ENCODE assay signal across 13 cellular contexts in genomic region chr2:200765995-200766660, GRCh38. TPM values are rescaled to one million over a fixed set of nuclear protein-coding genes. Genes with fewer than 3 reads are reported as not detected.
DNase-seq lines count a peak whose midpoint lies in the region; ATAC-seq and TF ChIP-seq lines count a peak whose summit lies in the region.
"Had no signal": no experiment of that assay in that cellular context is flagged by ENCODE, and none has a peak within 500 bp of the region (broad histone marks: within the 10 kb centered on the region; RNA-seq: fewer than 3 reads in every experiment).

No MANE protein-coding gene starts in this region.

- no peak overlapping the region for H3K4me3 ChIP-seq in skeletal muscle tissue (ENCODE audit: low read length in 3 of 3)

- no peak for ATAC-seq in activated CD8-positive, alpha-beta T cell treated with anti-CD3 and anti-CD28 coated beads for 36 hours
- ATAC-seq in foreskin keratinocyte: peak; percentile 65

- H3K9ac ChIP-seq in skeletal muscle tissue (ENCODE audit: low read depth in 1 of 3, low read length in 3 of 3): peak overlapping the region in 2 of 3 donors; percentile 20 to 60

- H3K9me3 ChIP-seq in skeletal muscle tissue (ENCODE audit: control insufficient read depth in 3 of 3, low read length in 3 of 3): no peaks in the 10 kb centered on the region

- H3K4me1 ChIP-seq in foreskin keratinocyte (peaks cover 38% of the 10 kb centered on the region), skeletal muscle tissue (ENCODE audit: control insufficient read depth in 3 of 3, insufficient read depth in 3 of 3, low read length in 3 of 3) (peaks cover 13 to 24% (median 19%) of the 10 kb centered on the region in 3 donors)

- H3K27me3 ChIP-seq in foreskin keratinocyte (no peaks in the 10 kb centered on the region), skeletal muscle tissue (ENCODE audit: control insufficient read depth in 3 of 3, insufficient read depth in 3 of 3, low read length in 3 of 3) (no peaks in the 10 kb centered on the region)

- DNase-seq in activated CD4-positive, alpha-beta T cell treated with anti-CD3 and anti-CD28 coated beads, Interleukin-2, amount 10 ng/mL, durations not matched to agents 24 days and 14 days: no peak
- no peak for DNase-seq in activated CD4-positive, alpha-beta T cell treated with anti-CD3 and anti-CD28 coated beads for 4 hours
- no peak for DNase-seq in activated CD8-positive, alpha-beta T cell treated with anti-CD3 and anti-CD28 coated beads for 36 hours
- peak; percentile 55 to 77 for DNase-seq in foreskin keratinocyte
- DNase-seq in epidermal melanocyte (ENCODE audit: insufficient read length, low spot score): no peak
- no peak for DNase-seq in NOMO-1 treated with DMSO at 0.1 percent for 48 hours (lab: John Stamatoyannopoulos, UW; ENCODE audit: unreplicated experiment)
- no peak for DNase-seq in GM10248 (ENCODE audit: extremely low spot score)
- DNase-seq: aorta, erythroblast, NCI-H1105, NCI-H774, T-cell had no signal

- no peaks in the 10 kb centered on the region for H3K27me3 Mint-ChIP-seq in activated CD4-positive, alpha-beta T cell treated with anti-CD3 and anti-CD28 coated beads, Interleukin-2, amount 10 ng/mL, durations not matched to agents 24 days and 14 days
- peaks cover 2% of the 10 kb centered on the region for H3K27me3 Mint-ChIP-seq in activated CD8-positive, alpha-beta T cell treated with anti-CD3 and anti-CD28 coated beads for 36 hours

- H3K36me3 ChIP-seq in skeletal muscle tissue (ENCODE audit: control insufficient read depth in 3 of 3, insufficient read depth in 3 of 3, low read length in 3 of 3): no peaks in the 10 kb centered on the region

- POLR2A ChIA-PET in activated CD8-positive, alpha-beta T cell treated with anti-CD3 and anti-CD28 coated beads for 36 hours (lab: Charles Lee): interaction anchor here (0.6 to 2.1 kb wide), 8 partner anchors 12 to 194 kb away, joined by 3 to 6 read pairs (median 3); partner anchors contain the start of gene BZW1
- POLR2A ChIA-PET in GM10248 (lab: Yijun Ruan, JAX): interaction anchor here (0.6 kb wide), 1 partner anchor 1263 kb away, joined by 5 read pairs; no protein-coding TSS in a partner anchor

- peak overlapping the region; percentile 90 for H3K27ac Mint-ChIP-seq in activated CD4-positive, alpha-beta T cell treated with anti-CD3 and anti-CD28 coated beads, Interleukin-2, amount 10 ng/mL, durations not matched to agents 24 days and 14 days
- H3K27ac Mint-ChIP-seq in activated CD8-positive, alpha-beta T cell treated with anti-CD3 and anti-CD28 coated beads for 36 hours: peak overlapping the region; percentile 79

- H3K9me3 Mint-ChIP-seq in activated CD4-positive, alpha-beta T cell treated with anti-CD3 and anti-CD28 coated beads, Interleukin-2, amount 10 ng/mL, durations not matched to agents 24 days and 14 days: no peaks in the 10 kb centered on the region
- no peaks in the 10 kb centered on the region for H3K9me3 Mint-ChIP-seq in activated CD8-positive, alpha-beta T cell treated with anti-CD3 and anti-CD28 coated beads for 36 hours
- H3K9me3 Mint-ChIP-seq: T-cell had no signal

- intact Hi-C loops in activated CD4-positive, alpha-beta T cell treated with anti-CD3 and anti-CD28 coated beads, Interleukin-2, amount 10 ng/mL, durations not matched to agents 24 days and 14 days (cut with micrococcal nuclease): loop anchor here (1.0 kb wide), 4 partner anchors 31 to 63 kb away; partner anchors contain the start of gene BZW1
- intact Hi-C loops in activated CD8-positive, alpha-beta T cell treated with anti-CD3 and anti-CD28 coated beads for 36 hours (cut with micrococcal nuclease): no loop called here

- H3K27ac ChIP-seq in foreskin keratinocyte: peak overlapping the region; percentile 88
- peak overlapping the region; percentile 93 for H3K27ac ChIP-seq in skeletal muscle tissue (ENCODE audit: low read depth, low read length)

- no peak for TF ChIP-seq CTCF in activated CD8-positive, alpha-beta T cell treated with anti-CD3 and anti-CD28 coated beads for 36 hours (IDR thresholded peaks at IDR 0.05)
- TF ChIP-seq CTCF in foreskin keratinocyte (conservative IDR thresholded peaks at IDR 0.05) (no peak), GM10248 (IDR thresholded peaks at IDR 0.05; ENCODE audit: control extremely low read depth, extremely low read depth, low read depth, missing control alignments) (no peak)

- H3K36me3 Mint-ChIP-seq in activated CD4-positive, alpha-beta T cell treated with anti-CD3 and anti-CD28 coated beads, Interleukin-2, amount 10 ng/mL, durations not matched to agents 24 days and 14 days (ENCODE audit: low read depth): no peaks in the 10 kb centered on the region
- no peaks in the 10 kb centered on the region for H3K36me3 Mint-ChIP-seq in activated CD8-positive, alpha-beta T cell treated with anti-CD3 and anti-CD28 coated beads for 36 hours (ENCODE audit: low read depth)
- H3K36me3 Mint-ChIP-seq: T-cell had no signal

- no peak overlapping the region for H3K4me3 Mint-ChIP-seq in activated CD4-positive, alpha-beta T cell treated with anti-CD3 and anti-CD28 coated beads, Interleukin-2, amount 10 ng/mL, durations not matched to agents 24 days and 14 days
- no peak overlapping the region for H3K4me3 Mint-ChIP-seq in activated CD8-positive, alpha-beta T cell treated with anti-CD3 and anti-CD28 coated beads for 36 hours
- H3K4me3 Mint-ChIP-seq: T-cell had no signal

- H3K4me1 Mint-ChIP-seq in activated CD4-positive, alpha-beta T cell treated with anti-CD3 and anti-CD28 coated beads, Interleukin-2, amount 10 ng/mL, durations not matched to agents 24 days and 14 days: peaks cover 27% of the 10 kb centered on the region
- peaks cover 27% of the 10 kb centered on the region for H3K4me1 Mint-ChIP-seq in activated CD8-positive, alpha-beta T cell treated with anti-CD3 and anti-CD28 coated beads for 36 hours (ENCODE audit: low read depth)

- CTCF ChIA-PET in activated CD8-positive, alpha-beta T cell treated with anti-CD3 and anti-CD28 coated beads for 36 hours (lab: Charles Lee): interaction anchor here (1.4 to 1.7 kb wide), 5 partner anchors 11 to 61 kb away, joined by 3 to 6 read pairs (median 5); no protein-coding TSS in a partner anchor
- CTCF ChIA-PET in GM10248 (lab: Yijun Ruan, JAX): interaction anchor here (1.1 to 1.4 kb wide), 2 partner anchors 26 to 53 kb away, joined by 3 read pairs; no protein-coding TSS in a partner anchor

RNA-seq across cellular contexts. Expression of gene BZW1, which starts 45.6 kb away (rescaled TPM):
- total RNA-seq in activated CD4-positive, alpha-beta T cell treated with anti-CD3 and anti-CD28 coated beads, Interleukin-2, amount 10 ng/mL, durations not matched to agents 24 days and 14 days: 489 and 490 TPM in 2 replicates
- total RNA-seq in activated CD8-positive, alpha-beta T cell treated with anti-CD3 and anti-CD28 coated beads for 36 hours: 100 to 1,000 TPM; 423 to 442 TPM
- total RNA-seq in foreskin keratinocyte (389 and 399 TPM in 2 replicates), skeletal muscle tissue (180 TPM)
- polyA plus RNA-seq in foreskin keratinocyte: 97.3 and 119 TPM in 2 replicates

Comparison
In these comparisons a context has a peak if more than half of its experiments do, and no peak if none do; other contexts are left out.
1. DNase-seq: peak in foreskin keratinocyte (2 of 2); none in activated CD4-positive, alpha-beta T cell treated with anti-CD3 and anti-CD28 coated beads, Interleukin-2, amount 10 ng/mL, durations not matched to agents 24 days and 14 days (single experiment), activated CD4-positive, alpha-beta T cell treated with anti-CD3 and anti-CD28 coated beads for 4 hours (0 of 2), activated CD8-positive, alpha-beta T cell treated with anti-CD3 and anti-CD28 coated beads for 36 hours (single experiment), epidermal melanocyte (single experiment), NOMO-1 treated with DMSO at 0.1 percent for 48 hours (single experiment) and GM10248 (single experiment).